ENCODE assay signal across 8 cellular contexts in genomic region chr7:123532343-123532742, GRCh38. TPM values are rescaled to one million over a fixed set of nuclear protein-coding genes. Genes with fewer than 3 reads are reported as not detected.
A peak's percentile ranks its signal among the peaks of the same experiment; 100 is the strongest.
DNase-seq lines count a peak whose midpoint lies in the region; ATAC-seq, FAIRE-seq and TF ChIP-seq lines count a peak whose summit lies in the region.
"Not testable (repeated sequence)": the region's sequence is repeated elsewhere in the genome, so short reads cannot be mapped to it uniquely, and the experiment has no call there.

No MANE protein-coding gene starts in this region.

- not testable (repeated sequence) for H3K27ac Mint-ChIP-seq in activated B cell treated with CpG ODN at 0.5 μM for 24 hours

- H2AFZ ChIP-seq in K562 (ENCODE audit: low read depth, low read length) (peak overlapping the region; percentile 41), fibroblast of lung (ENCODE audit: low read length) (peak overlapping the region; percentile 23)

- not testable (repeated sequence) for H3K9me3 Mint-ChIP-seq in activated B cell treated with CpG ODN at 0.5 μM for 24 hours

- FAIRE-seq in K562 (lab: Jason Lieb, UNC): peak; percentile 58

- TF ChIP-seq CTCF in activated B cell treated with CpG ODN at 0.5 μM for 24 hours (IDR thresholded peaks at IDR 0.05); K562 (IDR thresholded peaks at IDR 0.05 in 2 of 3, conservative IDR thresholded peaks at IDR 0.05 in 1 of 3; ENCODE audit: insufficient read depth in 2 of 3, low read depth in 1 of 3, low read length in 3 of 3); fibroblast of lung (conservative IDR thresholded peaks at IDR 0.05 in 1 of 2, IDR thresholded peaks at IDR 0.05 in 1 of 2; ENCODE audit: low read depth in 1 of 2, low read length in 2 of 2); prostate gland (IDR thresholded peaks at IDR 0.05); upper lobe of left lung (IDR thresholded peaks at IDR 0.05): not testable (repeated sequence)

- peaks cover 12% of the 10 kb centered on the region for H3K27me3 Mint-ChIP-seq in activated B cell treated with CpG ODN at 0.5 μM for 24 hours

- WGBS in K562 (ENCODE audit: insufficient coverage, low coverage, missing lambda C conversion rate): 0% methylated on average over 5 of the region's 14 CpGs
- WGBS in prostate gland: 8% methylated on average over 6 of the region's 14 CpGs
- WGBS in upper lobe of left lung, 2 donors: 11 to 16% methylated on average over 6 to 7 of the region's 14 CpGs

- POLR2A ChIA-PET in activated B cell treated with CpG ODN at 0.5 μM for 24 hours (lab: Charles Lee); K562 (lab: Yijun Ruan, JAX): not testable (repeated sequence)

- peak overlapping the region; percentile 59 to 68; a peak in 2 of 4 replicates for H3K9ac ChIP-seq in K562 (ENCODE audit: insufficient read depth in 1 of 2, low read depth in 2 of 2, low read length in 2 of 2)
- not testable (repeated sequence) for H3K9ac ChIP-seq in fibroblast of lung (ENCODE audit: insufficient read depth, low read length)

- H3K4me2 ChIP-seq in K562 (ENCODE audit: insufficient read depth, low read length): peak overlapping the region; percentile 74
- H3K4me2 ChIP-seq in fibroblast of lung (ENCODE audit: extremely low read depth, insufficient read depth, low read length): not testable (repeated sequence)

- in situ Hi-C loops in K562 (cut with MboI): not testable (repeated sequence)

- peak overlapping the region; percentile 41 for H3K4me3 Mint-ChIP-seq in activated B cell treated with CpG ODN at 0.5 μM for 24 hours

- H3K79me2 ChIP-seq in K562 (ENCODE audit: control insufficient read depth, insufficient read depth, low read length): peaks cover 14% of the 10 kb centered on the region; the same call in 2 of the 3 replicates
- H3K79me2 ChIP-seq in fibroblast of lung (ENCODE audit: control insufficient read depth, insufficient read depth, low read length): not testable (repeated sequence)

- peaks cover 20% of the 10 kb centered on the region for H3K4me1 Mint-ChIP-seq in activated B cell treated with CpG ODN at 0.5 μM for 24 hours

- DNase-seq in activated B cell treated with CpG ODN at 0.5 μM for 24 hours; fibroblast of lung (ENCODE audit: low read depth in 2 of 2); prostate gland (ENCODE audit: low spot score); upper lobe of left lung: not testable (repeated sequence)
- DNase-seq in K562 (ENCODE audit: extremely low read depth in 1 of 4, low spot score in 3 of 4) (peak in 1 of 4 experiments; percentile 45), left kidney (ENCODE audit: low read depth, low spot score) (peak; percentile 14)

- not testable (repeated sequence) for BruUV-seq in K562 (replicated peaks; lab: Mats Ljungman, UMichigan)

- H4K20me1 ChIP-seq in K562 (replicated peaks; ENCODE audit: control insufficient read depth, insufficient read depth, low read length); fibroblast of lung (ENCODE audit: control insufficient read depth, extremely low read depth, insufficient read depth, low read length): not testable (repeated sequence)

- not testable (repeated sequence) for H3K9me3 ChIP-seq in K562 (replicated peaks; ENCODE audit: control insufficient read depth, insufficient read depth, low read depth, low read length); fibroblast of lung (ENCODE audit: control insufficient read depth, insufficient read depth, low read depth, low read length); prostate gland; upper lobe of left lung

- TF ChIP-seq EP300 in K562 (IDR thresholded peaks at IDR 0.05; ENCODE audit: low read length); upper lobe of left lung (IDR thresholded peaks at IDR 0.05): not testable (repeated sequence)

- H3K4me1 ChIP-seq in K562 (replicated peaks in 1 of 2; ENCODE audit: control insufficient read depth in 2 of 2, insufficient read depth in 2 of 2, low read length in 2 of 2): peaks cover 9 to 18% of the 10 kb centered on the region in 2 experiments
- H3K4me1 ChIP-seq in fibroblast of lung (ENCODE audit: control insufficient read depth, extremely low read depth, insufficient read depth, low read length); prostate gland (replicated peaks): not testable (repeated sequence)
- peaks cover 7 to 11% (median 9%) of the 10 kb centered on the region in 4 donors for H3K4me1 ChIP-seq in upper lobe of left lung

- H3K36me3 Mint-ChIP-seq in activated B cell treated with CpG ODN at 0.5 μM for 24 hours (ENCODE audit: low read depth): not testable (repeated sequence)

- peak overlapping the region; percentile 69 for H3K4me3 ChIP-seq in K562
- H3K4me3 ChIP-seq in fibroblast of lung (replicated peaks in 1 of 4; ENCODE audit: control extremely low read depth in 1 of 4, insufficient read depth in 1 of 4, low read depth in 3 of 4, low read length in 4 of 4): peak overlapping the region in 2 of 4 experiments; percentile 53 to 55
- H3K4me3 ChIP-seq in prostate gland: peak overlapping the region; percentile 24 to 28
- peak overlapping the region in 3 of 4 donors; percentile 43 to 52 (median 48) for H3K4me3 ChIP-seq in upper lobe of left lung

- H3K9me1 ChIP-seq in K562 (ENCODE audit: control insufficient read depth, insufficient read depth, low read length): not testable (repeated sequence)

- H3K36me3 ChIP-seq in K562 (ENCODE audit: control insufficient read depth, insufficient read depth, low read length); fibroblast of lung (ENCODE audit: control insufficient read depth, insufficient read depth, low read length); prostate gland; upper lobe of left lung: not testable (repeated sequence)

- H3K27ac ChIP-seq in K562 (ENCODE audit: extremely low read depth, low read depth, low read length) (peak overlapping the region; percentile 74), prostate gland (peak overlapping the region in 1 of 2 donors; percentile 22), upper lobe of left lung (peak overlapping the region in 1 of 4 donors; percentile 44)
- not testable (repeated sequence) for H3K27ac ChIP-seq in fibroblast of lung (ENCODE audit: insufficient read depth, low read length)

- CTCF ChIA-PET in activated B cell treated with CpG ODN at 0.5 μM for 24 hours (lab: Charles Lee): interaction anchor here (1.7 kb wide), 1 partner anchor 38 kb away, joined by 3 read pairs; no protein-coding TSS in a partner anchor
- CTCF ChIA-PET in K562 (lab: Yijun Ruan, JAX; ENCODE audit: low intra/inter-chr PET ratio): not testable (repeated sequence)

- not testable (repeated sequence) for TF ChIP-seq POLR2A in K562 (conservative IDR thresholded peaks at IDR 0.05); prostate gland (IDR thresholded peaks at IDR 0.05); upper lobe of left lung (IDR thresholded peaks at IDR 0.05)

- ATAC-seq in GM18909 (IDR thresholded peaks at IDR 0.05; ENCODE audit: poor library complexity, unreplicated experiment) (peak; percentile 4), HG02943 (IDR thresholded peaks at IDR 0.05; ENCODE audit: low read depth, unreplicated experiment) (peak; percentile 0), K562 (peak; percentile 45), upper lobe of left lung (ENCODE audit: low FRiP score in 2 of 2) (peak in 1 of 2 donors; percentile 3)
- not testable (repeated sequence) for ATAC-seq in activated B cell treated with CpG ODN at 0.5 μM for 24 hours (ENCODE audit: low read depth)

- intact Hi-C loops in activated B cell treated with CpG ODN at 0.5 μM for 24 hours (cut with micrococcal nuclease): loop anchor here (10.0 kb wide), 1 partner anchor 1388 kb away; the partner anchor contains the start of gene AASS
- intact Hi-C loops in K562 (cut with micrococcal nuclease): not testable (repeated sequence)
- intact Hi-C loops in prostate gland (cut with DNase I): loop anchor here (5.0 to 10.0 kb wide), 2 partner anchors 378 to 645 kb away; partner anchors contain the start of gene CADPS2

- not testable (repeated sequence) for TF ChIP-seq RAD21 in K562 (CRISPR knock-in tag; conservative IDR thresholded peaks at IDR 0.05 in 1 of 2, IDR thresholded peaks at IDR 0.05 in 1 of 2)

- H3K27me3 ChIP-seq in K562 (ENCODE audit: control insufficient read depth in 2 of 2, insufficient read depth in 2 of 2, low read length in 2 of 2); fibroblast of lung (ENCODE audit: control insufficient read depth, insufficient read depth, low read length); prostate gland (replicated peaks; ENCODE audit: insufficient read depth); upper lobe of left lung: not testable (repeated sequence)

RNA-seq across cellular contexts. Expression of gene IQUB, which starts 2.1 kb away (rescaled TPM):
- total RNA-seq in activated B cell treated with CpG ODN at 0.5 μM for 24 hours: 0.11 and 0.15 TPM in 2 replicates
- total RNA-seq in K562 (2011; cell fraction: chromatin; rRNA removed; ENCODE audit: low replicate concordance): 2.5 and 10.0 TPM in 2 replicates
- total RNA-seq in K562 (2011; cell fraction: nucleolus; rRNA removed): 1.7 and 2.1 TPM in 2 replicates
- 5.5 and 7.8 TPM in 2 replicates for total RNA-seq in K562 (2011; cell fraction: nucleoplasm; rRNA removed)
- total RNA-seq in K562 (2014; rRNA removed): 0.98 and 1.3 TPM in 2 replicates
- total RNA-seq in K562 (2014; rRNA removed; fragmentation: Illumina TruSeq; extraction: Trizol): 2.4 and 3.1 TPM in 2 replicates
- total RNA-seq in K562 (2015; rRNA removed; fragmentation: Illumina TruSeq; extraction: Trizol): 2.0 and 2.6 TPM in 2 replicates
- 1.1 and 1.9 TPM in 2 replicates for total RNA-seq in K562 (2021)
- polyA plus RNA-seq in K562 (2011; rRNA removed): 0.69 and 1.3 TPM in 2 replicates
- 0.21 and 0.62 TPM in 2 replicates for polyA plus RNA-seq in K562 (2011; cell fraction: cytosol; rRNA removed)
- polyA plus RNA-seq in K562 (2011; cell fraction: nucleus; rRNA removed): 1.3 and 1.5 TPM in 2 replicates
- 1.7 and 2.7 TPM in 2 replicates for polyA plus RNA-seq in K562 (2012)
- polyA plus RNA-seq in K562 (2014; fragmentation: Illumina TruSeq; extraction: Trizol): 1.4 and 1.6 TPM in 2 replicates
- 1 to 10 TPM; 1.3 to 1.7 TPM for polyA plus RNA-seq in K562 (2014; fragmentation: Nextera tagmentation; extraction: Ambion mirVana)
- polyA plus RNA-seq in K562 (2014; rRNA removed): 0.58 and 0.62 TPM in 2 replicates
- polyA minus RNA-seq in K562 (2011; rRNA and poly(A)+ RNA removed): 1.9 and 3.4 TPM in 2 replicates
- 0.73 and 1.2 TPM in 2 replicates for polyA minus RNA-seq in K562 (2011; cell fraction: cytosol; rRNA and poly(A)+ RNA removed)
- polyA minus RNA-seq in K562 (2011; cell fraction: nucleus; rRNA and poly(A)+ RNA removed): 5.7 and 6.2 TPM in 2 replicates
- total RNA-seq in fibroblast of lung: 0.77 and 0.83 TPM in 2 replicates
- polyA plus RNA-seq in fibroblast of lung: 0.03 and 0.09 TPM in 2 replicates
- polyA plus RNA-seq in fibroblast of lung (2012): 0.12 and 0.13 TPM in 2 replicates
- not detected in 2 replicates for polyA minus RNA-seq in fibroblast of lung (ENCODE audit: low replicate concordance)
- total RNA-seq in prostate gland: 1 to 10 TPM; 2.0 to 4.8 TPM
- total RNA-seq in upper lobe of left lung: 10 to 100 TPM in 1 of 6 donors, 1 to 10 TPM in 3, under 1 TPM in 2; 0.66 to 19.7 (median 2.0) TPM

RNA-seq across cellular contexts. Expression of gene NDUFA5, which starts 25.3 kb away (rescaled TPM):
- 54.3 and 63.8 TPM in 2 replicates for total RNA-seq in activated B cell treated with CpG ODN at 0.5 μM for 24 hours
- total RNA-seq in K562 (2011; cell fraction: chromatin; rRNA removed; ENCODE audit: low replicate concordance): 25.5 and 92.7 TPM in 2 replicates
- 20.7 and 22.5 TPM in 2 replicates for total RNA-seq in K562 (2011; cell fraction: nucleolus; rRNA removed)
- total RNA-seq in K562 (2011; cell fraction: nucleoplasm; rRNA removed): 62.4 and 97.6 TPM in 2 replicates
- total RNA-seq in K562 (2014; rRNA removed): 187 and 199 TPM in 2 replicates
- total RNA-seq in K562 (2014; rRNA removed; fragmentation: Illumina TruSeq; extraction: Trizol): 377 and 418 TPM in 2 replicates
- total RNA-seq in K562 (2015; rRNA removed; fragmentation: Illumina TruSeq; extraction: Trizol): 324 and 363 TPM in 2 replicates
- total RNA-seq in K562 (2021): 244 and 267 TPM in 2 replicates
- 85.5 and 155 TPM in 2 replicates for polyA plus RNA-seq in K562 (2011; rRNA removed)
- 4.9 and 17.7 TPM in 2 replicates for polyA plus RNA-seq in K562 (2011; cell fraction: cytosol; rRNA removed)
- 25.9 and 32.6 TPM in 2 replicates for polyA plus RNA-seq in K562 (2011; cell fraction: nucleus; rRNA removed)
- 154 and 254 TPM in 2 replicates for polyA plus RNA-seq in K562 (2012)
- polyA plus RNA-seq in K562 (2014; fragmentation: Illumina TruSeq; extraction: Trizol): 257 and 269 TPM in 2 replicates
- 100 to 1,000 TPM; 669 to 677 TPM for polyA plus RNA-seq in K562 (2014; fragmentation: Nextera tagmentation; extraction: Ambion mirVana)
- 245 and 254 TPM in 2 replicates for polyA plus RNA-seq in K562 (2014; rRNA removed)
- 59.6 and 72.6 TPM in 2 replicates for polyA minus RNA-seq in K562 (2011; rRNA and poly(A)+ RNA removed)
- 41.1 and 61.1 TPM in 2 replicates for polyA minus RNA-seq in K562 (2011; cell fraction: cytosol; rRNA and poly(A)+ RNA removed)
- polyA minus RNA-seq in K562 (2011; cell fraction: nucleus; rRNA and poly(A)+ RNA removed): 65.4 and 83.4 TPM in 2 replicates
- 31.1 and 45.4 TPM in 2 replicates for total RNA-seq in fibroblast of lung
- 26.0 and 35.8 TPM in 2 replicates for polyA plus RNA-seq in fibroblast of lung
- polyA plus RNA-seq in fibroblast of lung (2012): 32.7 and 55.6 TPM in 2 replicates
- polyA minus RNA-seq in fibroblast of lung (ENCODE audit: low replicate concordance): 0.35 TPM in 1 of 2 replicates, not detected in the other
- 10 to 100 TPM; 53.3 to 65.8 TPM for total RNA-seq in prostate gland
- total RNA-seq in upper lobe of left lung: 10 to 100 TPM; 11.5 to 65.8 (median 43.0) TPM
